ENCODE assay signal across 1 cellular context in genomic region chr4:55312491-55313101, GRCh38.
TF ChIP-seq lines count a peak whose summit lies in the region.

No MANE protein-coding gene starts in this region.

TF ChIP-seq in GM23338, 12 proteins besides CTCF, POLR2A, EP300 and RAD21 (continued from another document):
- TF ChIP-seq ETS1 (IDR thresholded peaks at IDR 0.05) (no peak), ZNF331 (CRISPR knock-in tag; IDR thresholded peaks at IDR 0.05; ENCODE audit: low read depth) (no peak; the same call in 1 of the 2 replicates)
